In genomic region chr17:64723781-64724180, GRCh38 we compare ENCODE assay signal across 1 cellular context.
TF ChIP-seq lines count a peak whose summit lies in the region.

No MANE protein-coding gene starts in this region.

TF ChIP-seq in IMR-90, 13 proteins besides CTCF, POLR2A, EP300 and RAD21:
- TF ChIP-seq BHLHE40 (IDR thresholded peaks at IDR 0.05; ENCODE audit: low read depth, low read length) (no peak), FOS (IDR thresholded peaks at IDR 0.05; ENCODE audit: low read depth, low read length) (no peak), MAFK (IDR thresholded peaks at IDR 0.05; ENCODE audit: low read depth, low read length) (no peak), CHD1 (IDR thresholded peaks at IDR 0.05; ENCODE audit: low read depth, low read length) (no peak), CEBPB (IDR thresholded peaks at IDR 0.05; ENCODE audit: low read depth, low read length) (no peak), RFX5 (IDR thresholded peaks at IDR 0.05; ENCODE audit: low read depth, low read length) (no peak), MXI1 (IDR thresholded peaks at IDR 0.05; ENCODE audit: borderline replicate concordance, low read depth, low read length) (no peak), NFE2L2 (IDR thresholded peaks at IDR 0.05; ENCODE audit: low read depth, low read length) (no peak)
